1 cellular context compared by ENCODE assay signal in genomic region chr4:159102623-159103405, GRCh38.
TF ChIP-seq lines count a peak whose summit lies in the region.

TSS of gene RAPGEF2 (plus strand) at chr4:159103079. CDS start at chr4:159104163, 1,084 bp downstream.

TF ChIP-seq in GM12878, 131 proteins besides CTCF, POLR2A, EP300 and RAD21 (continued from another document):
- TF ChIP-seq ZBTB40 (IDR thresholded peaks at IDR 0.05; ENCODE audit: borderline replicate concordance) (no peak), LARP7 (IDR thresholded peaks at IDR 0.05) (peak; percentile 36; the same call in 1 of the 2 replicates), KAT2A (conservative IDR thresholded peaks at IDR 0.05; ENCODE audit: control insufficient read depth, low read depth, low read length) (no peak), ZNF24 (IDR thresholded peaks at IDR 0.05) (no peak), PML (IDR thresholded peaks at IDR 0.05; ENCODE audit: low read length) (no peak), SRF (IDR thresholded peaks at IDR 0.05; ENCODE audit: low read depth in 2 of 2, low read length in 2 of 2) (no peak), CBFB (IDR thresholded peaks at IDR 0.05; ENCODE audit: low read depth) (no peak), HCFC1 (IDR thresholded peaks at IDR 0.05; ENCODE audit: low read length) (no peak), FOXK2 (IDR thresholded peaks at IDR 0.05) (no peak), RFX5 (IDR thresholded peaks at IDR 0.05; ENCODE audit: low read depth, low read length) (no peak)
